9 cellular contexts compared by ENCODE assay signal in the genomic region with DNA sequence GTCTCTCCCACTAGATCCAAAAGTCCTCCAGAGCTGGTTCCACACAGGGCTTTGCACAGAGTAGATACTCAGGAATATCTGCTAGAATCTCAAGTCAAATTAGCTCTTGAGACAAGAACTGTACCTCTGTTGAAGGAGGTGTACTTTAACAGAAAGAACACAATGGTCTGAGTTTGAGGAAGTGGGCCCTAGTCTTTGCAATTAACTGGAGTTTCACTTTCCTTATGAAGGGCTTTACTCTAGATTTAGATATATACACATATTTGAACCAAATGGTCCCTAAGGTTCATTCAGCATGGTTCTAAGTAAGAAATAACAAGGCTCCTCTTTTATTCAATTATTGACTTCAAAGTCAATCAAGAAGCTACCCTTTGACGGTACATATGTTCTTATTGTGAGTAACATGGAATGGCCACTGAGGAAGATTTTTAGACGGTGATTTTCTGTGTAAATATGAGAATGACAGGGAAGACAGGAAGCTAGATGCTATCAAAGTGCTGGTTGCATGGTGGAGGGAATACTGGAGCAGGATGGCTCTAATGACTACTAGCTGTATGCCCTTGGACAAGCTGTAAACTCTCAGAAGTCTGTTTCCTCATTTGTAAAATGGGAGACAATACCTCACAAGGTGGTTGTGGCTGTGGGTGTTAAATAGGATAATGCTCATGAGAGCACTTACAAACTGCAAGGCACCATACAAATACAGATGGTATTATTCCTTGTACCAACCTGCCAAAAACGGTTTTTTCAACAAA.
A peak's percentile ranks its signal among the peaks of the same experiment; 100 is the strongest.
DNase-seq lines count a peak whose midpoint lies in the region; ATAC-seq and TF ChIP-seq lines count a peak whose summit lies in the region.
"Had no signal": no experiment of that assay in that cellular context is flagged by ENCODE, and none has a peak within 500 bp of the region (broad histone marks: within the 10 kb centered on the region; RNA-seq: fewer than 3 reads in every experiment).

No MANE protein-coding gene starts in this region.

- peaks cover 33 to 46% (median 38%) of the 10 kb centered on the region in 10 experiments for H3K4me1 ChIP-seq in BLaER1 treated with 17β-estradiol and CSF1 and Interleukin-3, amounts not matched to agents 10 nM and 100 nM
- peaks cover 43% of the 10 kb centered on the region for H3K4me1 ChIP-seq in Caco-2

- H3K9me3 Mint-ChIP-seq in activated CD4-positive, alpha-beta memory T cell treated with anti-CD3 and anti-CD28 coated beads, Interleukin-2, amount 10 ng/mL, durations not matched to agents 7 days and 5 days = no peaks in the 10 kb centered on the region
- H3K9me3 Mint-ChIP-seq in stimulated activated effector memory CD8-positive, alpha-beta T cell treated with anti-CD3 and anti-CD28 coated beads, Interleukin-12 subunit alpha, Interleukin-12 subunit beta, amount 100 ng/mL, for 72 hours = no peaks in the 10 kb centered on the region
- no peaks in the 10 kb centered on the region for H3K9me3 Mint-ChIP-seq in Caco-2 (ENCODE audit: unreplicated experiment)
- H3K9me3 Mint-ChIP-seq: nephron had no signal

- peaks cover 50% of the 10 kb centered on the region for H3K4me1 Mint-ChIP-seq in activated CD4-positive, alpha-beta memory T cell treated with anti-CD3 and anti-CD28 coated beads, Interleukin-2, amount 10 ng/mL, durations not matched to agents 7 days and 5 days
- peaks cover 44% of the 10 kb centered on the region for H3K4me1 Mint-ChIP-seq in stimulated activated effector memory CD8-positive, alpha-beta T cell treated with anti-CD3 and anti-CD28 coated beads, Interleukin-12 subunit alpha, Interleukin-12 subunit beta, amount 100 ng/mL, for 72 hours
- H3K4me1 Mint-ChIP-seq in Caco-2 (ENCODE audit: low read depth, unreplicated experiment) = peaks cover 19% of the 10 kb centered on the region

- TF ChIP-seq CTCF in Caco-2 (IDR thresholded peaks at IDR 0.05; ENCODE audit: insufficient read depth in 1 of 2, low read depth in 1 of 2, low read length in 1 of 2, severe bottlenecking in 1 of 2, unreplicated experiment in 1 of 2) = no peak

- no peak overlapping the region for H3K9ac ChIP-seq in BLaER1 treated with 17β-estradiol and CSF1 and Interleukin-3, amounts not matched to agents 10 nM and 100 nM

- no peaks in the 10 kb centered on the region for H3K36me3 ChIP-seq in BLaER1 treated with 17β-estradiol and CSF1 and Interleukin-3, amounts not matched to agents 10 nM and 100 nM
- H3K36me3 ChIP-seq in Caco-2 (ENCODE audit: control insufficient read depth, insufficient read depth, low read length) = no peaks in the 10 kb centered on the region

- CTCF ChIA-PET in activated CD4-positive, alpha-beta memory T cell treated with anti-CD3 and anti-CD28 coated beads, Interleukin-2, amount 10 ng/mL, durations not matched to agents 7 days and 5 days (lab: Charles Lee) = interaction anchor here (0.9 to 7.1 kb wide), 12 partner anchors 9 to 204 kb away, joined by 3 to 50 read pairs (median 4); partner anchors contain the start of genes AFTPH and SERTAD2
- CTCF ChIA-PET in Caco-2 (lab: Charles Lee) = interaction anchor here (0.6 kb wide), 1 partner anchor 870 kb away, joined by 4 read pairs; no protein-coding TSS in a partner anchor

- POLR2A ChIA-PET in activated CD4-positive, alpha-beta memory T cell treated with anti-CD3 and anti-CD28 coated beads, Interleukin-2, amount 10 ng/mL, durations not matched to agents 7 days and 5 days (lab: Charles Lee) = interaction anchor here (0.6 to 6.8 kb wide), 17 partner anchors 11 to 203 kb away, joined by 3 to 63 read pairs (median 5); partner anchors contain the start of genes AFTPH and SERTAD2
- POLR2A ChIA-PET in Caco-2 (lab: Charles Lee) = no interaction called here

- H4K20me1 ChIP-seq in BLaER1 treated with 17β-estradiol and CSF1 and Interleukin-3, amounts not matched to agents 10 nM and 100 nM = no peaks in the 10 kb centered on the region

- no peak overlapping the region for H3K4me3 ChIP-seq in BLaER1 treated with 17β-estradiol and CSF1 and Interleukin-3, amounts not matched to agents 10 nM and 100 nM
- no peak overlapping the region for H3K4me3 ChIP-seq in Caco-2 (ENCODE audit: low read depth, low read length)

- H3K36me3 Mint-ChIP-seq in activated CD4-positive, alpha-beta memory T cell treated with anti-CD3 and anti-CD28 coated beads, Interleukin-2, amount 10 ng/mL, durations not matched to agents 7 days and 5 days (ENCODE audit: low read depth) = peaks cover 2% of the 10 kb centered on the region
- H3K36me3 Mint-ChIP-seq in stimulated activated effector memory CD8-positive, alpha-beta T cell treated with anti-CD3 and anti-CD28 coated beads, Interleukin-12 subunit alpha, Interleukin-12 subunit beta, amount 100 ng/mL, for 72 hours = no peaks in the 10 kb centered on the region
- no peaks in the 10 kb centered on the region for H3K36me3 Mint-ChIP-seq in Caco-2 (ENCODE audit: insufficient read depth, unreplicated experiment)

- peak overlapping the region in 8 of 11 experiments; percentile 16 to 61 (median 53); a peak in 13 of 22 replicates for H3K27ac ChIP-seq in BLaER1 treated with 17β-estradiol and CSF1 and Interleukin-3, amounts not matched to agents 10 nM and 100 nM

- ATAC-seq in GM19324 (IDR thresholded peaks at IDR 0.05; ENCODE audit: low FRiP score, unreplicated experiment) = peak; percentile 79
- ATAC-seq in HG03280 (IDR thresholded peaks at IDR 0.05; ENCODE audit: unreplicated experiment) = peak; percentile 85
- peak; percentile 90 for ATAC-seq in stimulated activated effector memory CD8-positive, alpha-beta T cell treated with anti-CD3 and anti-CD28 coated beads, Interleukin-12 subunit alpha, Interleukin-12 subunit beta, amount 100 ng/mL, for 72 hours

- intact Hi-C loops in Caco-2 (cut with micrococcal nuclease; ENCODE audit: unreplicated experiment) = no loop called here

- H3K27me3 Mint-ChIP-seq in activated CD4-positive, alpha-beta memory T cell treated with anti-CD3 and anti-CD28 coated beads, Interleukin-2, amount 10 ng/mL, durations not matched to agents 7 days and 5 days = no peaks in the 10 kb centered on the region
- no peaks in the 10 kb centered on the region for H3K27me3 Mint-ChIP-seq in Caco-2 (ENCODE audit: insufficient read depth, unreplicated experiment)

- peak overlapping the region; percentile 34 to 76 (median 60) for H3K4me2 ChIP-seq in BLaER1 treated with 17β-estradiol and CSF1 and Interleukin-3, amounts not matched to agents 10 nM and 100 nM

- no peaks in the 10 kb centered on the region for H3K27me3 ChIP-seq in BLaER1 treated with 17β-estradiol and CSF1 and Interleukin-3, amounts not matched to agents 10 nM and 100 nM
- no peaks in the 10 kb centered on the region for H3K27me3 ChIP-seq in Caco-2 (replicated peaks; ENCODE audit: control insufficient read depth, insufficient read depth, low read length)

- no TSS peak for BruUV-seq in Caco-2 (replicated peaks; lab: Mats Ljungman, UMichigan)

- peak overlapping the region; percentile 76 for H3K27ac Mint-ChIP-seq in activated CD4-positive, alpha-beta memory T cell treated with anti-CD3 and anti-CD28 coated beads, Interleukin-2, amount 10 ng/mL, durations not matched to agents 7 days and 5 days
- peak overlapping the region; percentile 77 for H3K27ac Mint-ChIP-seq in stimulated activated effector memory CD8-positive, alpha-beta T cell treated with anti-CD3 and anti-CD28 coated beads, Interleukin-12 subunit alpha, Interleukin-12 subunit beta, amount 100 ng/mL, for 72 hours
- H3K27ac Mint-ChIP-seq in Caco-2 (ENCODE audit: unreplicated experiment) = no peak overlapping the region

- DNase-seq in activated CD4-positive, alpha-beta memory T cell treated with anti-CD3 and anti-CD28 coated beads, Interleukin-2, amount 10 ng/mL, durations not matched to agents 7 days and 5 days = no peak
- DNase-seq in stimulated activated effector memory CD8-positive, alpha-beta T cell treated with anti-CD3 and anti-CD28 coated beads, Interleukin-12 subunit alpha, Interleukin-12 subunit beta, amount 100 ng/mL, for 72 hours (ENCODE audit: low spot score in 2 of 2) = no peak
- DNase-seq in AG08395 (ENCODE audit: low spot score) (no peak), Caco-2 (no peak), NCI-H345 (lab: John Stamatoyannopoulos, UW) (no peak)

- no peaks in the 10 kb centered on the region for H3K9me3 ChIP-seq in BLaER1 treated with 17β-estradiol and CSF1 and Interleukin-3, amounts not matched to agents 10 nM and 100 nM (replicated peaks in 1 of 11)
- H3K9me3 ChIP-seq in Caco-2 = no peaks in the 10 kb centered on the region

- peak overlapping the region; percentile 59 for H3K4me3 Mint-ChIP-seq in activated CD4-positive, alpha-beta memory T cell treated with anti-CD3 and anti-CD28 coated beads, Interleukin-2, amount 10 ng/mL, durations not matched to agents 7 days and 5 days
- peak overlapping the region; percentile 61 for H3K4me3 Mint-ChIP-seq in stimulated activated effector memory CD8-positive, alpha-beta T cell treated with anti-CD3 and anti-CD28 coated beads, Interleukin-12 subunit alpha, Interleukin-12 subunit beta, amount 100 ng/mL, for 72 hours
- H3K4me3 Mint-ChIP-seq in Caco-2 (ENCODE audit: unreplicated experiment) = no peak overlapping the region
- H3K4me3 Mint-ChIP-seq: nephron had no signal
